ENCODE assay signal across 8 cellular contexts in genomic region chr19:14205460-14206282, GRCh38. TPM values are rescaled to one million over a fixed set of nuclear protein-coding genes. Genes with fewer than 3 reads are reported as not detected.
DNase-seq lines count a peak whose midpoint lies in the region; ATAC-seq, FAIRE-seq and TF ChIP-seq lines count a peak whose summit lies in the region.
"Not testable (repeated sequence)": the region's sequence is repeated elsewhere in the genome, so short reads cannot be mapped to it uniquely, and the experiment has no call there.

Gene ADGRL1, minus strand, starts transcription at chr19:14206169. Its CDS starts 22,567 bp downstream, at chr19:14183602.

- H3K79me2 ChIP-seq in SK-N-SH (ENCODE audit: insufficient read depth) = not testable (repeated sequence)

- H3K9me3 ChIP-seq in SK-N-SH; kidney (ENCODE audit: control insufficient read depth in 1 of 2, low read length in 2 of 2); neuronal stem cell (replicated peaks in 1 of 2; ENCODE audit: control insufficient read depth in 2 of 2, insufficient read depth in 1 of 2, low read depth in 1 of 2, low read length in 2 of 2): not testable (repeated sequence)

- whole genome bisulfite sequencing in SK-N-SH (ENCODE audit: low lambda C conversion rate) = 1% methylated on average over 23 of the region's 96 CpGs
- no CpG with 5 or more reads among the region's 96 CpGs for WGBS in neuronal stem cell (ENCODE audit: extremely low coverage in 2 of 2, insufficient read length in 2 of 2, insufficient replicate concordance in 1 of 2), 2 donors

- H2AFZ ChIP-seq in SK-N-SH (ENCODE audit: low read depth) (peak within 1 kb of the TSS; percentile 94; the same call in 1 of the 2 replicates), neuronal stem cell (ENCODE audit: low read length) (peak within 1 kb of the TSS; percentile 96)

- H3K23ac ChIP-seq in neuronal stem cell (ENCODE audit: low read depth, low read length, poor library complexity) = peak within 1 kb of the TSS; percentile 93

- not testable (repeated sequence) for TF ChIP-seq RAD21 in SK-N-SH (IDR thresholded peaks at IDR 0.05; ENCODE audit: low read length)

- not testable (repeated sequence) for H4K20me1 ChIP-seq in SK-N-SH (ENCODE audit: insufficient read depth)

- DNase-seq in Ammon's horn (ENCODE audit: low spot score) (peak; percentile 67), SK-N-SH (peak; percentile 58), kidney (peak; percentile 79)
- DNase-seq in HT1080 (ENCODE audit: low read depth); activated naive CD4-positive, alpha-beta T cell treated with anti-CD3 and anti-CD28 coated beads, Interleukin-2, amount 50 U/mL, for 72 hours (ENCODE audit: low spot score in 2 of 2); endothelial cell (ENCODE audit: low spot score); neuronal stem cell (ENCODE audit: low spot score): not testable (repeated sequence)
- peak in 4 of 6 experiments; percentile 20 to 50 (median 43) for DNase-seq in stimulated activated naive CD4-positive, alpha-beta T cell (lab: John Stamatoyannopoulos, UW)

- H3F3A ChIP-seq in SK-N-SH (replicated peaks; ENCODE audit: insufficient read depth) = not testable (repeated sequence)

- H3K4me3 ChIP-seq in SK-N-SH (ENCODE audit: low read depth in 2 of 2, low read length in 1 of 2) (peak within 1 kb of the TSS; percentile 61 to 62), kidney (ENCODE audit: low read length in 2 of 2) (peak within 1 kb of the TSS; percentile 56 to 64), neuronal stem cell (ENCODE audit: low read length in 2 of 2) (peak within 1 kb of the TSS; percentile 54 to 96)

- peak within 1 kb of the TSS; percentile 94 for H3K18ac ChIP-seq in neuronal stem cell (ENCODE audit: low read length)

- H3K27me3 ChIP-seq in SK-N-SH (ENCODE audit: insufficient read depth); neuronal stem cell (ENCODE audit: control insufficient read depth in 3 of 3, insufficient read depth in 3 of 3, low read depth in 1 of 3, low read length in 3 of 3): not testable (repeated sequence)

- peak within 1 kb of the TSS; percentile 75 to 91 for H3K27ac ChIP-seq in SK-N-SH (ENCODE audit: low read depth in 2 of 2, low read length in 1 of 2)
- H3K27ac ChIP-seq in kidney (ENCODE audit: low read depth in 2 of 2, low read length in 2 of 2) = not testable (repeated sequence)
- peak within 1 kb of the TSS; percentile 93 for H3K27ac ChIP-seq in neuronal stem cell (replicated peaks; ENCODE audit: low read length)

- peaks cover 18% of the 10 kb centered on the region for H3K27me3 Mint-ChIP-seq in endothelial cell (ENCODE audit: unreplicated experiment)

- H3K4ac ChIP-seq in neuronal stem cell (ENCODE audit: low read length) = not testable (repeated sequence)

- peak within 1 kb of the TSS; percentile 71 for H3K14ac ChIP-seq in neuronal stem cell (ENCODE audit: low read length)

- H2BK15ac ChIP-seq in neuronal stem cell (ENCODE audit: low read length) = not testable (repeated sequence)

- not testable (repeated sequence) for H4K91ac ChIP-seq in neuronal stem cell (ENCODE audit: low read depth, low read length, poor library complexity)

- CTCF ChIA-PET in SK-N-SH (lab: Yijun Ruan, JAX) = interaction anchor here (1.0 to 1.9 kb wide), 2 partner anchors 142 to 143 kb away, joined by 4 read pairs; no protein-coding TSS in a partner anchor

- H3K4me1 ChIP-seq in SK-N-SH (ENCODE audit: control insufficient read depth in 1 of 2, insufficient read depth in 2 of 2, low read depth in 1 of 2, low read length in 1 of 2) = peaks cover 0 to 12% of the 10 kb centered on the region in 2 experiments; a peak in 1 of 4 replicates
- H3K4me1 ChIP-seq in kidney (ENCODE audit: control insufficient read depth in 1 of 2, insufficient read depth in 1 of 2, low read depth in 1 of 2, low read length in 2 of 2); neuronal stem cell (ENCODE audit: control insufficient read depth in 2 of 2, insufficient read depth in 1 of 2, low read depth in 1 of 2, low read length in 2 of 2): not testable (repeated sequence)

- H3K36me3 ChIP-seq in SK-N-SH (replicated peaks in 1 of 2; ENCODE audit: control insufficient read depth in 1 of 2, insufficient read depth in 2 of 2, low read length in 1 of 2); kidney (ENCODE audit: control insufficient read depth in 1 of 2, insufficient read depth in 2 of 2, low read length in 2 of 2); neuronal stem cell (replicated peaks in 1 of 2; ENCODE audit: control insufficient read depth in 2 of 2, insufficient read depth in 2 of 2, low read length in 2 of 2): not testable (repeated sequence)

- H2BK120ac ChIP-seq in neuronal stem cell (ENCODE audit: low read depth, low read length) = not testable (repeated sequence)

- intact Hi-C loops in kidney (cut with DNase I) = loop anchor here (10.0 kb wide), 1 partner anchor 139 kb away; no protein-coding TSS in a partner anchor

- peak within 1 kb of the TSS; percentile 43 for H4K8ac ChIP-seq in neuronal stem cell (ENCODE audit: low read depth, low read length)

- ATAC-seq in activated naive CD4-positive, alpha-beta T cell treated with anti-CD3 and anti-CD28 coated beads, Interleukin-2, amount 50 U/mL, for 72 hours = peak in 1 of 2 donors; percentile 16

- peak within 1 kb of the TSS; percentile 97 for H2BK5ac ChIP-seq in neuronal stem cell (ENCODE audit: low read length)

- not testable (repeated sequence) for H2AK5ac ChIP-seq in neuronal stem cell (ENCODE audit: low read depth, low read length)

- POLR2A ChIA-PET in SK-N-SH (lab: Yijun Ruan, JAX) = interaction anchor here (0.6 kb wide), 1 partner anchor 59 kb away, joined by 3 read pairs; no protein-coding TSS in a partner anchor

- H3K4me3 Mint-ChIP-seq in endothelial cell (ENCODE audit: unreplicated experiment) = peak within 1 kb of the TSS; percentile 94

- TF ChIP-seq CTCF in SK-N-SH (IDR thresholded peaks at IDR 0.05); endothelial cell (IDR thresholded peaks at IDR 0.05; ENCODE audit: unreplicated experiment); kidney (IDR thresholded peaks at IDR 0.05; ENCODE audit: borderline replicate concordance, extremely low read depth, insufficient read depth): not testable (repeated sequence)

- TF ChIP-seq EP300 in SK-N-SH (IDR thresholded peaks at IDR 0.05; ENCODE audit: borderline replicate concordance in 1 of 2, low read depth in 1 of 2, low read length in 1 of 2) = not testable (repeated sequence)

- not testable (repeated sequence) for H3K36me3 Mint-ChIP-seq in activated naive CD4-positive, alpha-beta T cell treated with anti-CD3 and anti-CD28 coated beads, Interleukin-2, amount 50 U/mL, for 72 hours; endothelial cell (ENCODE audit: low read depth, unreplicated experiment)

- H3K79me1 ChIP-seq in neuronal stem cell (ENCODE audit: low read depth, low read length) = not testable (repeated sequence)

- H3K9me2 ChIP-seq in SK-N-SH = not testable (repeated sequence)

- H3K4me2 ChIP-seq in SK-N-SH (peak within 1 kb of the TSS; percentile 81), neuronal stem cell (ENCODE audit: insufficient read depth, low read length, poor library complexity, severe bottlenecking) (peak within 1 kb of the TSS; percentile 78)

- H3K9ac ChIP-seq in SK-N-SH (peak within 1 kb of the TSS; percentile 72), neuronal stem cell (ENCODE audit: low read depth, low read length, poor library complexity) (peak within 1 kb of the TSS; percentile 88)
- H3K9ac ChIP-seq in kidney (ENCODE audit: low read length in 2 of 2) = not testable (repeated sequence)

- FAIRE-seq in kidney (lab: Jason Lieb, UNC) = not testable (repeated sequence)

- H2BK12ac ChIP-seq in neuronal stem cell (ENCODE audit: low read length) = not testable (repeated sequence)

- peak within 1 kb of the TSS; percentile 75 to 93 for H3K27ac Mint-ChIP-seq in activated naive CD4-positive, alpha-beta T cell treated with anti-CD3 and anti-CD28 coated beads, Interleukin-2, amount 50 U/mL, for 72 hours
- peak within 1 kb of the TSS; percentile 92 for H3K27ac Mint-ChIP-seq in endothelial cell (ENCODE audit: unreplicated experiment)

- H3K4me1 Mint-ChIP-seq in endothelial cell (ENCODE audit: unreplicated experiment) = peaks cover 19% of the 10 kb centered on the region

- not testable (repeated sequence) for H3K9me3 Mint-ChIP-seq in activated naive CD4-positive, alpha-beta T cell treated with anti-CD3 and anti-CD28 coated beads, Interleukin-2, amount 50 U/mL, for 72 hours; endothelial cell (ENCODE audit: unreplicated experiment)

RNA-seq across cellular contexts. Expression of gene ADGRL1, which starts in this region (rescaled TPM):
- total RNA-seq in HT1080 (2014; rRNA removed; shearing (Covaris generic)) = 8.7 and 17.4 TPM in 2 replicates
- polyA plus RNA-seq in HT1080 (2015; cell fraction: cytosol; rRNA removed) = 7.9 and 10.8 TPM in 2 replicates
- 10.7 and 13.9 TPM in 2 replicates for polyA plus RNA-seq in HT1080 (2015; cell fraction: nucleus; rRNA removed)
- polyA plus RNA-seq in SK-N-SH (2012; rRNA removed) = 13.4 TPM in 2 replicates
- 4.6 and 7.8 TPM in 2 replicates for polyA plus RNA-seq in SK-N-SH (2012; cell fraction: cytosol; rRNA removed)
- polyA plus RNA-seq in SK-N-SH (2012; cell fraction: nucleus; rRNA removed) = 30.2 and 34.8 TPM in 2 replicates
- 10 to 100 TPM in 1 of 2 donors, 1 to 10 TPM in 1; 9.2 to 25.7 TPM for total RNA-seq in activated naive CD4-positive, alpha-beta T cell treated with anti-CD3 and anti-CD28 coated beads, Interleukin-2, amount 50 U/mL, for 72 hours
- 32.9 TPM for total RNA-seq in endothelial cell (ENCODE audit: unreplicated experiment)
- 30.2 TPM for total RNA-seq in kidney
- 6.3 TPM for polyA plus RNA-seq in kidney (ENCODE audit: insufficient read depth, low read depth, low replicate concordance)
- polyA plus RNA-seq in neuronal stem cell (2013, experiment 1 of 2) = 41.4 TPM
- polyA plus RNA-seq in neuronal stem cell (2013, experiment 2 of 2) = 42.1 TPM
